In the genomic region with DNA sequence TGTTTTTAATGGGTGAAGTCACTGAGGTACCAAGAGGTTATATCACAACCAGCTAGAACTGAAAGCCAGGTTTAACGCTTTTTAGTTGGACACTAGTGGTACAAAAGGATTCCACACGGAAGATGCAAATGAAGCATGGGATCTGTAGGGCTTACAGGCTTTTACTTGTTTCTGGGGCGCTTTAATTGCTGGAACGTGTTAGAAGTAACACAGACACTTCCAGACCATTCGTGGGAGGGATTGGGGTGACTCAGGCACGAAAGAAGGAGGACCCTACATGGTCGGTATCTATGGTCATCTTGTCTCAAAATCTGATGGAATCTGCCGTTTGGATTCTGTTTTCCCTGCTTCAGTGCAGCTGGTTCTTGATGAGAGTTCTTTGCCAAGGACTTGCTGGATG, we compare ENCODE assay signal across 8 cellular contexts. TPM values are rescaled to one million over a fixed set of nuclear protein-coding genes. Genes with fewer than 3 reads are reported as not detected.
A peak's percentile ranks its signal among the peaks of the same experiment; 100 is the strongest.
DNase-seq lines count a peak whose midpoint lies in the region; ATAC-seq, FAIRE-seq and TF ChIP-seq lines count a peak whose summit lies in the region.

No MANE protein-coding gene starts in this region.

- intact Hi-C loops in gastrocnemius medialis (cut with DNase I; ENCODE audit: low total_unique reads) = loop anchor here (2.0 kb wide), 1 partner anchor 79 kb away; a partner anchor contains a TSS

- H3K4me3 ChIP-seq in SK-N-SH (ENCODE audit: low read depth in 2 of 2, low read length in 1 of 2) = peak overlapping the region; percentile 92 to 99
- peak overlapping the region; percentile 97 for H3K4me3 ChIP-seq in fibroblast of villous mesenchyme (ENCODE audit: low read depth, low read length)
- peak overlapping the region; percentile 80 to 98 (median 91) for H3K4me3 ChIP-seq in gastrocnemius medialis

- no peak for TF ChIP-seq EP300 in SK-N-SH (IDR thresholded peaks at IDR 0.05; ENCODE audit: borderline replicate concordance in 1 of 2, low read depth in 1 of 2, low read length in 1 of 2)

- H3K4me1 ChIP-seq in SK-N-SH (ENCODE audit: control insufficient read depth in 1 of 2, insufficient read depth in 2 of 2, low read depth in 1 of 2, low read length in 1 of 2) (peaks cover 5 to 16% of the 10 kb centered on the region in 2 experiments; a peak in 2 of 4 replicates), gastrocnemius medialis (peaks cover 14% of the 10 kb centered on the region in 2 donors)

- H2AFZ ChIP-seq in SK-N-SH (ENCODE audit: low read depth) = no peak overlapping the region

- no peak for TF ChIP-seq RAD21 in SK-N-SH (IDR thresholded peaks at IDR 0.05; ENCODE audit: low read length)

- no peak for ATAC-seq in gastrocnemius medialis

- no peaks in the 10 kb centered on the region for H3F3A ChIP-seq in SK-N-SH (replicated peaks; ENCODE audit: insufficient read depth)

- H3K9me3 ChIP-seq in SK-N-SH (no peaks in the 10 kb centered on the region), gastrocnemius medialis (no peaks in the 10 kb centered on the region)

- H3K9ac ChIP-seq in SK-N-SH = peak overlapping the region; percentile 97

- peak overlapping the region; percentile 93 for H3K4me2 ChIP-seq in SK-N-SH

- H3K27me3 ChIP-seq in SK-N-SH (ENCODE audit: insufficient read depth) (peaks cover 6% of the 10 kb centered on the region; the same call in 1 of the 2 replicates), gastrocnemius medialis (no peaks in the 10 kb centered on the region)

- in situ Hi-C loops in gastrocnemius medialis (cut with MboI; ENCODE audit: low sequenced_read_pairs in 4 of 4) (loop anchor here in 1 of 4 donors (25.0 kb wide), 1 partner anchor 285 kb away; a partner anchor contains a TSS), GM13976 (cut with MboI; ENCODE audit: low sequenced_read_pairs, unreplicated experiment) (no loop called here), G401 (cut with HindIII; ENCODE audit: low sequenced_read_pairs) (no loop called here)

- H3K27ac ChIP-seq in SK-N-SH (ENCODE audit: low read depth in 2 of 2, low read length in 1 of 2) (peak overlapping the region; percentile 80 to 85), gastrocnemius medialis (peak overlapping the region in 1 of 4 donors; percentile 87)

- FAIRE-seq in GM19239 (lab: Jason Lieb, UNC) = peak; percentile 78

- POLR2A ChIA-PET in SK-N-SH (lab: Yijun Ruan, JAX) = interaction anchor here (1.3 to 1.8 kb wide), 2 partner anchors 121 to 288 kb away, joined by 4 to 5 read pairs; a partner anchor contains a TSS

- H3K36me3 ChIP-seq in SK-N-SH (replicated peaks in 1 of 2; ENCODE audit: control insufficient read depth in 1 of 2, insufficient read depth in 2 of 2, low read length in 1 of 2) (peaks cover 35 to 37% of the 10 kb centered on the region in 2 experiments), gastrocnemius medialis (peaks cover 0 to 27% of the 10 kb centered on the region in 2 donors)

- DNase-seq in GM19239 (ENCODE audit: insufficient read length, low spot score) = no peak
- DNase-seq in SK-N-SH = no peak
- peak; percentile 39 for DNase-seq in fibroblast of villous mesenchyme (ENCODE audit: low read depth)
- no peak for DNase-seq in gastrocnemius medialis
- DNase-seq in DMS 273 (lab: John Stamatoyannopoulos, UW; ENCODE audit: unreplicated experiment) = no peak
- no peak for DNase-seq in activated CD8-positive, alpha-beta memory T cell treated with anti-CD3 and anti-CD28 coated beads, Interleukin-2, amount 50 U/mL, for 4 hours
- DNase-seq in GM13976 (ENCODE audit: low spot score) = no peak
- DNase-seq in G401 (ENCODE audit: low spot score) = no peak

- H3K79me2 ChIP-seq in SK-N-SH (ENCODE audit: insufficient read depth) = peaks cover 58% of the 10 kb centered on the region

- 2% methylated on average over 8 of the region's 8 CpGs for WGBS in SK-N-SH (ENCODE audit: low lambda C conversion rate)

- no peak for TF ChIP-seq POLR2A in gastrocnemius medialis (IDR thresholded peaks at IDR 0.05)

- H4K20me1 ChIP-seq in SK-N-SH (ENCODE audit: insufficient read depth) = peaks cover 52% of the 10 kb centered on the region

- no peak for TF ChIP-seq CTCF in SK-N-SH (IDR thresholded peaks at IDR 0.05)
- TF ChIP-seq CTCF in fibroblast of villous mesenchyme (IDR thresholded peaks at IDR 0.05; ENCODE audit: insufficient read depth, low read depth, low read length) = no peak
- no peak for TF ChIP-seq CTCF in gastrocnemius medialis (IDR thresholded peaks at IDR 0.05 in 4 of 5, conservative IDR thresholded peaks at IDR 0.05 in 1 of 5)
- no peak for TF ChIP-seq CTCF in GM13976 (IDR thresholded peaks at IDR 0.05; ENCODE audit: borderline replicate concordance, control extremely low read depth, extremely low read depth, insufficient read depth, missing control alignments)

- CTCF ChIA-PET in SK-N-SH (lab: Yijun Ruan, JAX) = interaction anchor here (0.6 to 3.2 kb wide), 20 partner anchors 9 to 363 kb away, joined by 3 to 32 read pairs (median 4); a partner anchor contains a TSS

- no peaks in the 10 kb centered on the region for H3K9me2 ChIP-seq in SK-N-SH

TF ChIP-seq in SK-N-SH, 30 proteins besides CTCF, POLR2A, EP300 and RAD21:
- TF ChIP-seq YY1 (IDR thresholded peaks at IDR 0.05; ENCODE audit: low read depth) (no peak), GATA2 (CRISPR knock-in tag; IDR thresholded peaks at IDR 0.05) (no peak), ELF1 (IDR thresholded peaks at IDR 0.05) (no peak), POLR2AphosphoS5 (IDR thresholded peaks at IDR 0.05; ENCODE audit: low read depth, low read length) (no peak), EZH2phosphoT487 (IDR thresholded peaks at IDR 0.05; ENCODE audit: borderline replicate concordance, low read depth) (no peak), NFIC (IDR thresholded peaks at IDR 0.05; ENCODE audit: borderline replicate concordance) (no peak)

RNA-seq across cellular contexts. Expression of a gene that starts 1.0 kb away (rescaled TPM):
- 170 and 213 TPM in 2 replicates for polyA plus RNA-seq in SK-N-SH (2012; rRNA removed)
- polyA plus RNA-seq in SK-N-SH (2012; cell fraction: cytosol; rRNA removed) = 121 and 165 TPM in 2 replicates
- polyA plus RNA-seq in SK-N-SH (2012; cell fraction: nucleus; rRNA removed) = 211 and 221 TPM in 2 replicates
- total RNA-seq in fibroblast of villous mesenchyme (108 and 119 TPM in 2 replicates), gastrocnemius medialis (10 to 100 TPM; 37.9 to 79.5 (median 72.5) TPM)
- total RNA-seq in G401 (2014; rRNA removed; shearing (Covaris generic)) = 93.8 and 96.2 TPM in 2 replicates

RNA-seq across cellular contexts. Expression of a gene that starts 12.6 kb away (rescaled TPM):
- 1.1 and 1.6 TPM in 2 replicates for polyA plus RNA-seq in SK-N-SH (2012; rRNA removed)
- 0.55 and 1.0 TPM in 2 replicates for polyA plus RNA-seq in SK-N-SH (2012; cell fraction: cytosol; rRNA removed)
- 0.83 and 1.1 TPM in 2 replicates for polyA plus RNA-seq in SK-N-SH (2012; cell fraction: nucleus; rRNA removed)
- 0.43 and 0.64 TPM in 2 replicates for total RNA-seq in fibroblast of villous mesenchyme
- under 1 TPM in 1 of 4 donors, not detected in 3; 0.33 TPM for total RNA-seq in gastrocnemius medialis
- not detected in 2 replicates for total RNA-seq in G401 (2014; rRNA removed; shearing (Covaris generic))
